19 cellular contexts compared by ENCODE assay signal in the genomic region with DNA sequence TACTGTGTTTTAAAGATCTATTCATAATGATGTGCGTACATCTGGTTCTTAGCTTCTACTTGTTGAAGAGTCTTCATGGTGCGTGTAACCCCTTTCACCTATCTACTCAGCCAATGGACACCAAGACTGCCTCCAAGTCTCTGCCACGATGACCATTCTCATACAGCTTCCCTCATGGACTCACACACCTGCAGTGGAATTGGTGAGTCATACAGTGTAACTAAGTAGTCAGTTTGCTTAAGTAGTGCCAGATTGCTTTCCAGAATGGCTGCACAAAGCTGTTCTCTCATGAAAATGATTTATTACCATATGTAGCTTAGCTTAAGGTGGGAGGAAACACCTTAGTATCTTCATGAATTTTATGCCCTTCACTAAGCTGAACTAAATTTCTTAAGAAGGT.
DNase-seq lines count a peak whose midpoint lies in the region; ATAC-seq, FAIRE-seq and TF ChIP-seq lines count a peak whose summit lies in the region.
"Had no signal": no experiment of that assay in that cellular context is flagged by ENCODE, and none has a peak within 500 bp of the region (broad histone marks: within the 10 kb centered on the region; RNA-seq: fewer than 3 reads in every experiment).

No MANE protein-coding gene starts in this region.

- ATAC-seq in GM12878 (no peak), WTC11 (no peak)
- ATAC-seq: heart left ventricle had no signal

- DNase-seq in DMS153 (lab: John Stamatoyannopoulos, UW) (peak; percentile 31), DMS153 treated with DMSO at 0.1 percent for 48 hours (lab: John Stamatoyannopoulos, UW; ENCODE audit: unreplicated experiment) (no peak), HT-29 (ENCODE audit: low spot score) (peak; percentile 36), GM12878 (ENCODE audit: low read depth, low spot score) (no peak), left kidney (ENCODE audit: low read depth, low spot score) (peak; percentile 24), vagina (ENCODE audit: extremely low spot score in 2 of 2) (no peak), WTC11 (ENCODE audit: low spot score) (no peak), epidermal melanocyte (ENCODE audit: insufficient read length, low spot score) (no peak)
- DNase-seq: 8988T; H7; heart left ventricle; immature natural killer cell; IMR-90; NCI-H1930; stimulated activated CD4-positive, alpha-beta T cell treated with anti-CD3 and anti-CD28 coated beads, Interleukin-4, amount 100 ng/mL, for 1 hour had no signal

- H3K36me3 ChIP-seq in GM12878 (ENCODE audit: control insufficient read depth in 2 of 2, insufficient read depth in 2 of 2, low read length in 1 of 2) (no peaks in the 10 kb centered on the region), vagina (no peaks in the 10 kb centered on the region)
- H3K36me3 ChIP-seq: BLaER1, heart left ventricle, suprapubic skin had no signal

- H3K4me2 ChIP-seq in GM12878 (ENCODE audit: control insufficient read depth, insufficient read depth) = no peak overlapping the region
- H3K4me2 ChIP-seq: BLaER1 had no signal

- no peak overlapping the region for H3K27ac Mint-ChIP-seq in WTC11
- H3K27ac Mint-ChIP-seq: immature natural killer cell, nephron had no signal

- no peaks in the 10 kb centered on the region for H3K4me1 Mint-ChIP-seq in WTC11
- H3K4me1 Mint-ChIP-seq: nephron had no signal

- SMC1A ChIA-PET in GM12878 (lab: Charles Lee; ENCODE audit: uncharacterized antibody, unreplicated experiment) = interaction anchor here (0.7 to 12.5 kb wide), 8 partner anchors 6 to 211 kb away, joined by 3 to 210 read pairs (median 4); no protein-coding TSS in a partner anchor

- no TSS peak for BruUV-seq in GM12878 (replicated peaks; lab: Mats Ljungman, UMichigan)

- no peaks in the 10 kb centered on the region for H3K79me2 ChIP-seq in GM12878 (ENCODE audit: control insufficient read depth, insufficient read depth, low read length)

- TF ChIP-seq EP300 in GM12878 (IDR thresholded peaks at IDR 0.05; ENCODE audit: borderline replicate concordance in 1 of 2, control insufficient read depth in 1 of 2, low read depth in 2 of 2, low read length in 2 of 2) = no peak

- WGBS in GM12878 (ENCODE audit: insufficient coverage, insufficient replicate concordance, low lambda C conversion rate, missing lambda C conversion rate) = 98% methylated on average over 3 of the region's 3 CpGs

- H3K27me3 ChIP-seq in GM12878 (replicated peaks in 1 of 2; ENCODE audit: control insufficient read depth in 2 of 2, insufficient read depth in 2 of 2, low read length in 1 of 2) (no peaks in the 10 kb centered on the region), vagina (no peaks in the 10 kb centered on the region)
- H3K27me3 ChIP-seq: BLaER1, heart left ventricle, suprapubic skin had no signal

- H3K4me1 ChIP-seq in GM12878 (ENCODE audit: control insufficient read depth, insufficient read depth, low read length) = peaks cover 37% of the 10 kb centered on the region
- no peaks in the 10 kb centered on the region for H3K4me1 ChIP-seq in vagina
- H3K4me1 ChIP-seq: heart left ventricle, suprapubic skin had no signal

- peak overlapping the region; percentile 20; the same call in 1 of the 2 replicates for H2AFZ ChIP-seq in GM12878 (ENCODE audit: control insufficient read depth, low read depth, low read length)

- intact Hi-C loops in GM12878 (cut with micrococcal nuclease; ENCODE audit: unreplicated experiment) (loop anchor here (5.0 kb wide), 1 partner anchor 608 kb away; the partner anchor contains the start of gene EPSTI1), vagina (cut with DNase I) (no loop called here)

- H3K27ac ChIP-seq in GM12878 (ENCODE audit: control insufficient read depth, insufficient read depth) = no peak overlapping the region
- no peak overlapping the region for H3K27ac ChIP-seq in vagina
- H3K27ac ChIP-seq: BLaER1, heart left ventricle, suprapubic skin had no signal

- TF ChIP-seq POLR2A in GM12878 (IDR thresholded peaks at IDR 0.05; ENCODE audit: low read depth, low read length) (no peak), vagina (IDR thresholded peaks at IDR 0.05) (no peak)

- CTCF ChIA-PET in GM12878 (lab: Yijun Ruan, JAX) (interaction anchor here (0.5 to 5.5 kb wide), 4 partner anchors 19 to 321 kb away, joined by 3 to 33 read pairs (median 5); no protein-coding TSS in a partner anchor), WTC11 (lab: Charles Lee) (no interaction called here)

- POLR2A ChIA-PET in GM12878 (lab: Charles Lee) = interaction anchor here (5.1 kb wide), 1 partner anchor 9 kb away, joined by 35 read pairs; no protein-coding TSS in a partner anchor
- POLR2A ChIA-PET in WTC11 (lab: Charles Lee) = no interaction called here

- H3K27me3 Mint-ChIP-seq in WTC11 (ENCODE audit: low read depth) = no peaks in the 10 kb centered on the region

- H3K9ac ChIP-seq in GM12878 (ENCODE audit: control insufficient read depth, insufficient read depth, low read length) = no peak overlapping the region
- H3K9ac ChIP-seq: BLaER1 had no signal

- H4K20me1 ChIP-seq in GM12878 (ENCODE audit: control insufficient read depth, insufficient read depth) = no peaks in the 10 kb centered on the region
- H4K20me1 ChIP-seq: BLaER1 had no signal

- H3K36me3 Mint-ChIP-seq in WTC11 = peaks cover 7% of the 10 kb centered on the region

- H3K9me3 Mint-ChIP-seq in WTC11 = peaks cover 29% of the 10 kb centered on the region
- H3K9me3 Mint-ChIP-seq: immature natural killer cell had no signal

- TF ChIP-seq RAD21 in GM12878 (IDR thresholded peaks at IDR 0.05; ENCODE audit: insufficient read depth, low read depth, low read length) = no peak

- FAIRE-seq in GM12878 (lab: Jason Lieb, UNC) = no peak
- FAIRE-seq: D721Med had no signal

- RAD21 ChIA-PET in GM12878 (lab: Charles Lee; ENCODE audit: unreplicated experiment) = interaction anchor here (1.1 to 8.1 kb wide), 3 partner anchors 18 to 29 kb away, joined by 3 to 86 read pairs (median 37); no protein-coding TSS in a partner anchor

- no peak for TF ChIP-seq CTCF in GM12878 (IDR thresholded peaks at IDR 0.05 in 2 of 3, conservative IDR thresholded peaks at IDR 0.05 in 1 of 3; ENCODE audit: control insufficient read depth in 2 of 3, extremely low read depth in 1 of 3, insufficient read depth in 1 of 3, low read depth in 3 of 3, low read length in 3 of 3)
- TF ChIP-seq CTCF in vagina (IDR thresholded peaks at IDR 0.05) = no peak
- no peak for TF ChIP-seq CTCF in WTC11 (IDR thresholded peaks at IDR 0.05)

- no peak overlapping the region for H3K4me3 ChIP-seq in GM12878
- no peak overlapping the region for H3K4me3 ChIP-seq in vagina
- H3K4me3 ChIP-seq: BLaER1, heart left ventricle, suprapubic skin had no signal

- no peak overlapping the region for H3K4me3 Mint-ChIP-seq in WTC11
- H3K4me3 Mint-ChIP-seq: immature natural killer cell, nephron had no signal

- peaks cover 11% of the 10 kb centered on the region; the same call in 2 of the 3 replicates for H3K9me3 ChIP-seq in GM12878 (replicated peaks; ENCODE audit: control insufficient read depth, insufficient read depth, low read length)
- no peaks in the 10 kb centered on the region for H3K9me3 ChIP-seq in vagina
- H3K9me3 ChIP-seq: heart left ventricle, suprapubic skin had no signal

- in situ Hi-C loops in GM12878 (cut with MboI) = no loop called here

TF ChIP-seq in GM12878, 131 proteins besides CTCF, POLR2A, EP300 and RAD21 (continues in another document):
- TF ChIP-seq TCF3 (IDR thresholded peaks at IDR 0.05; ENCODE audit: borderline replicate concordance, insufficient read depth, low read depth, low read length) (no peak), TAF1 (IDR thresholded peaks at IDR 0.05; ENCODE audit: borderline replicate concordance, low read depth, low read length) (no peak), RB1 (IDR thresholded peaks at IDR 0.05; ENCODE audit: borderline replicate concordance) (no peak), POLR2AphosphoS2 (IDR thresholded peaks at IDR 0.05; ENCODE audit: low read depth, low read length) (no peak)
- TF ChIP-seq, protein P1, sequence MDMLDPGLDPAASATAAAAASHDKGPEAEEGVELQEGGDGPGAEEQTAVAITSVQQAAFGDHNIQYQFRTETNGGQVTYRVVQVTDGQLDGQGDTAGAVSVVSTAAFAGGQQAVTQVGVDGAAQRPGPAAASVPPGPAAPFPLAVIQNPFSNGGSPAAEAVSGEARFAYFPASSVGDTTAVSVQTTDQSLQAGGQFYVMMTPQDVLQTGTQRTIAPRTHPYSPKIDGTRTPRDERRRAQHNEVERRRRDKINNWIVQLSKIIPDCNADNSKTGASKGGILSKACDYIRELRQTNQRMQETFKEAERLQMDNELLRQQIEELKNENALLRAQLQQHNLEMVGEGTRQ (IDR thresholded peaks at IDR 0.05; ENCODE audit: borderline replicate concordance, low read depth, low read length) = no peak

TF ChIP-seq in WTC11, 78 proteins besides CTCF, POLR2A, EP300 and RAD21:
- TF ChIP-seq, protein P2, sequence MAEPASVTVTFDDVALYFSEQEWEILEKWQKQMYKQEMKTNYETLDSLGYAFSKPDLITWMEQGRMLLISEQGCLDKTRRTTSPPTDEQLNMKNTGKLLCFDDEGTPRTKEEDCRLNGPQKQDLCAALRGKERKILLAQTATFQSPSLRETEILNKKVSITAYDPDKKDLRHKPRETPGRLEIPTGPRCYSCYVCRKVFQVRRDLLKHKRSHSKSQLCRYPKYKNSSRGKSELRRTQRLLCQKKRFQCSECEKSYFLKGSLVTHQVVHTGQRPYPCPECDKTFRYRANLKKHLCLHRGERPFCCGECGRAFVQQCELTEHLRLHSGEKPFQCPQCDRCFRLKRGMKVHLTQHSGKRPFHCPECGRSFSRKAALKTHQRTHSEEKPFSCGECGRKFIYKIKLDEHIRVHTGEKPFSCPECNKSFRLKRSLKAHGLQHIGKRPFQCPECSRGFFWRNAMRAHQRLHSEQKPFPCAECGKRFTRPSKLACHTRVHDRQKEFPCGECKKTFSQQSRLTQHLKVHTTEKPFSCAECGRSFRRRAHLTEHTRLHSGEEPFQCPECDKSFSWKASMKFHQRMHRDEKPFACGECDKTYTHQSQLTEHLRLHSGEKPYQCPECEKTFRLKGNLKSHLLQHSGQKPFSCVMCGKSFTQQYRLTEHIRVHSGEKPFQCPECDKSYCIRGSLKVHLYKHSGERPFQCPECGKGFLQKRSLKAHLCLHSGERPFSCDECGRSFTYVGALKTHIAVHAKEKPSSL (CRISPR knock-in tag; conservative IDR thresholded peaks at IDR 0.05) = no peak
- TF ChIP-seq MXD4 (CRISPR knock-in tag; IDR thresholded peaks at IDR 0.05; ENCODE audit: borderline replicate concordance) = no peak
- TF ChIP-seq ATF1 (CRISPR knock-in tag; IDR thresholded peaks at IDR 0.05) = no peak
- no peak for TF ChIP-seq SOX15 (CRISPR knock-in tag; IDR thresholded peaks at IDR 0.05)

Comparison
In these comparisons a context has a peak if more than half of its experiments do, and no peak if none do; other contexts are left out.
1. DNase-seq: peak in DMS153 (single experiment), HT-29 (single experiment) and left kidney (single experiment); none in DMS153 treated with DMSO at 0.1 percent for 48 hours (single experiment), GM12878 (single experiment), vagina (0 of 2), WTC11 (single experiment) and epidermal melanocyte (single experiment).